In the genomic region with DNA sequence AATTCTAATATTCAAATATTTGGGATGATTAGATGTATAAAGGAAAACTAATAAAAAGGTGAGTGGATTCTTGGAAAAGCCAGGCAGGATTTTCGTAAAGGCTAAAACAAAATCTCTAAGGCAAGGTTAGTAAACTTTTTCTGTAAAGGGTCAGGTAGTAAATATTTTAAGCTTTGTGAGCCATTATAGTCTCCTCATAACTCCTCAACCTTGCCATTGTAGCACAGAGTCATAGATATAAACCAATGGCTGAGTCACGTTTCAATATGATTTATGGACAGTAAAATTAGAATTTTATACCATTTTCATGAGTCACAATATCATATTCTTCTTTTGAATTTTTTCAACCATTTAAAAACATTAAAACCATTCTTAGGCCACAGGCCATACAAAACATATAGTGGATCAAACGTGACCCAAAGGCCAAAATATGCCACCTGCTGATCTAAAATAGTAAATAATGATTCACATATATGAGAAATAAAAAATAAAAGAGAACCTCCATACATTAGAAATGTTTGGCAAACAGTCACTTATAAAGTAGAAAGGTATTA, we compare ENCODE assay signal across 7 cellular contexts.
"Had no signal": no experiment of that assay in that cellular context is flagged by ENCODE, and none has a peak within 500 bp of the region (broad histone marks: within the 10 kb centered on the region; RNA-seq: fewer than 3 reads in every experiment).

No MANE protein-coding gene starts in this region.

- H3K4me3 ChIP-seq: K562 had no signal

- ATAC-seq: HepG2, K562 had no signal

- H3K9ac ChIP-seq: KMS-11 had no signal

- H3K27ac ChIP-seq: HL-60, KMS-11 had no signal

- DNase-seq: IMR-90, KBM-7, KG1 had no signal

- H3K4me2 ChIP-seq: KMS-11 had no signal
